In genomic region chr6:1290805-1291204, GRCh38 we compare ENCODE assay signal across 28 cellular contexts. TPM values are rescaled to one million over a fixed set of nuclear protein-coding genes. Genes with fewer than 3 reads are reported as not detected.
"Had no signal": no experiment of that assay in that cellular context is flagged by ENCODE, and none has a peak within 500 bp of the region (broad histone marks: within the 10 kb centered on the region; RNA-seq: fewer than 3 reads in every experiment).

No MANE protein-coding gene starts in this region.

- H3K9me3 ChIP-seq: neutrophil, ovary, sigmoid colon, transverse colon, upper lobe of left lung had no signal

- DNase-seq: heart left ventricle; hypothalamus; immature natural killer cell; left ventricle myocardium inferior; naive thymus-derived CD8-positive, alpha-beta T cell; nephron progenitor cell; occipital lobe; ovary; retina; right cardiac atrium; sigmoid colon; small intestine; stimulated activated CD4-positive, alpha-beta T cell treated with anti-CD3 and anti-CD28 coated beads, Interleukin-1b, Interleukin-23, amount 100 ng/mL, for 48 hours; stimulated activated CD4-positive, alpha-beta T cell treated with anti-CD3 and anti-CD28 coated beads, Interleukin-2, amount 100 ng/mL, for 48 hours; stimulated activated CD4-positive, alpha-beta T cell treated with anti-CD3 and anti-CD28 coated beads, Interleukin-4, amount 100 ng/mL, for 4 hours; stimulated activated CD8-positive, alpha-beta memory T cell treated with anti-CD3 and anti-CD28 coated beads, Interleukin-4, amount 100 ng/mL, for 48 hours; stimulated activated naive CD4-positive, alpha-beta T cell treated with Interleukin-2 at 50 U/mL for 16 hours; stimulated activated naive CD8-positive, alpha-beta T cell treated with anti-CD3 and anti-CD28 coated beads, Interleukin-15, amount 100 ng/mL, for 72 hours; substantia nigra; transverse colon had no signal

- H3K36me3 Mint-ChIP-seq: immature natural killer cell; neural progenitor cell; stimulated activated memory B cell treated with anti-CD40 and anti-IgM and Interleukin-4, amounts not matched to agents 10 μg/mL and 1 μg/mL and 100 μg/mL, for 72 hours had no signal

- H3K27me3 ChIP-seq: neural progenitor cell, ovary, upper lobe of left lung had no signal

- ATAC-seq: heart left ventricle; naive thymus-derived CD8-positive, alpha-beta T cell; right cardiac atrium; stimulated activated memory B cell treated with anti-CD40 and anti-IgM and Interleukin-4, amounts not matched to agents 10 μg/mL and 1 μg/mL and 100 μg/mL, for 72 hours; stimulated activated naive CD8-positive, alpha-beta T cell treated with anti-CD3 and anti-CD28 coated beads, Interleukin-15, amount 100 ng/mL, for 72 hours had no signal

- H3K4me3 Mint-ChIP-seq: immature natural killer cell; memory B cell; naive thymus-derived CD8-positive, alpha-beta T cell; nephron progenitor cell; neural progenitor cell; stimulated activated memory B cell treated with anti-CD40 and anti-IgM and Interleukin-4, amounts not matched to agents 10 μg/mL and 1 μg/mL and 100 μg/mL, for 72 hours; stimulated activated naive CD8-positive, alpha-beta T cell treated with anti-CD3 and anti-CD28 coated beads, Interleukin-15, amount 100 ng/mL, for 72 hours had no signal

- H3K36me3 ChIP-seq: heart left ventricle, left ventricle myocardium inferior, neural progenitor cell, neutrophil, ovary, sigmoid colon, transverse colon, upper lobe of left lung had no signal

- H3K27ac ChIP-seq: heart left ventricle, left ventricle myocardium inferior, neural progenitor cell, neutrophil, ovary, sigmoid colon, transverse colon had no signal

- H3K4me1 Mint-ChIP-seq: immature natural killer cell; memory B cell; naive thymus-derived CD8-positive, alpha-beta T cell; nephron progenitor cell; neural progenitor cell; stimulated activated memory B cell treated with anti-CD40 and anti-IgM and Interleukin-4, amounts not matched to agents 10 μg/mL and 1 μg/mL and 100 μg/mL, for 72 hours; stimulated activated naive CD8-positive, alpha-beta T cell treated with anti-CD3 and anti-CD28 coated beads, Interleukin-15, amount 100 ng/mL, for 72 hours had no signal

- H3K27ac Mint-ChIP-seq: immature natural killer cell; memory B cell; naive thymus-derived CD8-positive, alpha-beta T cell; nephron progenitor cell; neural progenitor cell; progenitor cell of endocrine pancreas; stimulated activated memory B cell treated with anti-CD40 and anti-IgM and Interleukin-4, amounts not matched to agents 10 μg/mL and 1 μg/mL and 100 μg/mL, for 72 hours had no signal

- H3K4me1 ChIP-seq: left ventricle myocardium inferior, neural progenitor cell, sigmoid colon, transverse colon had no signal

- H3K9me3 Mint-ChIP-seq: stimulated activated naive CD8-positive, alpha-beta T cell treated with anti-CD3 and anti-CD28 coated beads, Interleukin-15, amount 100 ng/mL, for 72 hours had no signal

- H3K4me3 ChIP-seq: heart left ventricle, left ventricle myocardium inferior, neural progenitor cell, ovary, sigmoid colon, transverse colon, upper lobe of left lung had no signal

RNA-seq across cellular contexts. Expression of gene FOXQ1, which starts 21.1 kb away (rescaled TPM):
- total RNA-seq: heart left ventricle; left ventricle myocardium inferior; lung microvascular endothelial cell; mesenteric fat pad; naive thymus-derived CD8-positive, alpha-beta T cell; right cardiac atrium had no signal
- polyA plus RNA-seq: immature natural killer cell; naive thymus-derived CD8-positive, alpha-beta T cell; right cardiac atrium had no signal
